ENCODE assay signal across 9 cellular contexts in the genomic region with DNA sequence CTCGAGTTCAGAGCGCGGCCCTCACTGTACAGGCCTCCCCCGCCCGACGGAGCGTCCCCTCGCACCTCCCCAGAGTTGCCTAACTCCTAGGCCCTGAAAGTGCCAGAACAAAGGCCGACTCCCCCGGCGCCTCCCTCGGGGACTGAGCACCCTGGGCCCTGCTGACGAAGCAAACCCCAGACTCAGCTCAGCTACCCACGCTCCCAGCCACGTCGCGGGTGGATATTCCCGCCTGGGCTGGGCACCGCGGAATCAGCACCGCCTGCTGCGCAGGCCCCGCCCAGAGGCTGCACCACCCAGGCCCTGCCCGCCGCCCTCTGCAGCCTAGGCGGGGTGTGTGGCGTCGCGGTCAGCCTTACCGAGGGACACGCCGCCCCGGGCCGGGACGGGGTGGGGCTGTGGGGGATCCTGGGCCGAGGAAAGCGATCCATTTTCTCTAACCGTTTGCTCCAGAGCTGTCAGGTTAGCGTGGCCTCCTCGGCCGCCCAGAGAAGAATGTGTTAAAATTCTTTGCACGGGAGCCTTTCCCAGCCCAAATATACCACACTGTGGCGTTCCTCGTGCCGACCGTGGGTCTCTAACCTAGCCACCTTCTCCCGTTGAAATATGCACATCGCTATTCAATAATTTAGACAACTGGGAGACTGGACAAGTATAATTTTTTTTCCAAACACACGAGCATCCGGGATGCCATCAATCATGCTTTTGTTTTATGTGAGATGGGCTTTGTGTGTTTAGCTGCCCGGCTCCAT. TPM values are rescaled to one million over a fixed set of nuclear protein-coding genes. Genes with fewer than 3 reads are reported as not detected.
A peak's percentile ranks its signal among the peaks of the same experiment; 100 is the strongest.
DNase-seq lines count a peak whose midpoint lies in the region; TF ChIP-seq lines count a peak whose summit lies in the region.
"Had no signal": no experiment of that assay in that cellular context is flagged by ENCODE, and none has a peak within 500 bp of the region (broad histone marks: within the 10 kb centered on the region; RNA-seq: fewer than 3 reads in every experiment).

No MANE protein-coding gene starts in this region.

- H3K27ac ChIP-seq in OCI-LY7 (ENCODE audit: low read depth, low read length, poor library complexity, severe bottlenecking) (no peak overlapping the region), tibial artery (no peak overlapping the region)
- H3K27ac ChIP-seq: KMS-11 had no signal

- CTCF ChIA-PET in OCI-LY7 (lab: Charles Lee; ENCODE audit: unreplicated experiment) = no interaction called here

- H3K36me3 Mint-ChIP-seq in nephron (ENCODE audit: low read depth) = no peaks in the 10 kb centered on the region

- no peaks in the 10 kb centered on the region for H3K79me2 ChIP-seq in OCI-LY7 (ENCODE audit: insufficient read depth, low read depth, low read length)

- no peak overlapping the region for H2AFZ ChIP-seq in OCI-LY7 (ENCODE audit: low read length)

- no peaks in the 10 kb centered on the region for H3K9me2 ChIP-seq in OCI-LY7 (ENCODE audit: insufficient read depth, low read length)

- H3K9me3 ChIP-seq in OCI-LY7 (ENCODE audit: low read length) = no peaks in the 10 kb centered on the region
- H3K9me3 ChIP-seq in tibial artery = no peaks in the 10 kb centered on the region

- intact Hi-C loops in OCI-LY7 (cut with micrococcal nuclease; ENCODE audit: unreplicated experiment) (no loop called here), tibial artery (cut with DNase I; ENCODE audit: low total_unique reads) (no loop called here)

- H3K36me3 ChIP-seq in OCI-LY7 (ENCODE audit: insufficient read depth, low read length) = no peaks in the 10 kb centered on the region
- no peaks in the 10 kb centered on the region for H3K36me3 ChIP-seq in tibial artery

- H3K27me3 Mint-ChIP-seq in nephron (ENCODE audit: low read depth) = peaks cover 92% of the 10 kb centered on the region

- no TSS peak for BruUV-seq in OCI-LY7 (replicated peaks; lab: Mats Ljungman, UMichigan)

- H3K9me3 Mint-ChIP-seq in nephron = peaks cover 3% of the 10 kb centered on the region

- no peak overlapping the region for H3K4me3 ChIP-seq in OCI-LY7 (ENCODE audit: low read depth, low read length, poor library complexity, severe bottlenecking)
- peak overlapping the region in 1 of 2 donors; percentile 14 for H3K4me3 ChIP-seq in tibial artery

- peaks cover 33% of the 10 kb centered on the region for H3K4me1 Mint-ChIP-seq in nephron

- H3K4me2 ChIP-seq in OCI-LY7 (ENCODE audit: low read length) = no peak overlapping the region
- H3K4me2 ChIP-seq: KMS-11 had no signal

- H4K20me1 ChIP-seq in OCI-LY7 (ENCODE audit: insufficient read depth, low read length) = no peaks in the 10 kb centered on the region

- TF ChIP-seq CTCF in nephron (IDR thresholded peaks at IDR 0.05; ENCODE audit: unreplicated experiment in 3 of 3) = no peak
- TF ChIP-seq CTCF in OCI-LY7 (conservative IDR thresholded peaks at IDR 0.05; ENCODE audit: low read length) = no peak
- TF ChIP-seq CTCF in tibial artery (IDR thresholded peaks at IDR 0.05) = no peak

- no peak overlapping the region for H3K27ac Mint-ChIP-seq in nephron

- peak overlapping the region; percentile 31 to 53 (median 47) for H3K4me3 Mint-ChIP-seq in nephron

- peak; percentile 71 for DNase-seq in Daoy (ENCODE audit: low read depth)
- DNase-seq in ecto neural progenitor cell (ENCODE audit: low spot score) = peak; percentile 66
- no peak for DNase-seq in SKM-1 (lab: John Stamatoyannopoulos, UW; ENCODE audit: unreplicated experiment)
- no peak for DNase-seq in OCI-LY7 (ENCODE audit: low spot score)
- DNase-seq in tibial artery = no peak
- no peak for DNase-seq in activated CD8-positive, alpha-beta memory T cell treated with anti-CD3 and anti-CD28 coated beads, Interleukin-2, amount 50 U/mL, for 4 hours

- TF ChIP-seq RAD21 in Ishikawa (IDR thresholded peaks at IDR 0.05; ENCODE audit: low read depth) = no peak

- POLR2A ChIA-PET in OCI-LY7 (lab: Charles Lee) = interaction anchor here (0.6 kb wide), 1 partner anchor 13 kb away, joined by 3 read pairs; no protein-coding TSS in a partner anchor

- peaks cover 3 to 86% of the 10 kb centered on the region in 2 donors for H3K27me3 ChIP-seq in tibial artery

- no peak for TF ChIP-seq EP300 in Ishikawa (IDR thresholded peaks at IDR 0.05; ENCODE audit: borderline replicate concordance)

- H3K4me1 ChIP-seq in OCI-LY7 (ENCODE audit: insufficient read depth, low read length, poor library complexity, severe bottlenecking) = no peaks in the 10 kb centered on the region
- peaks cover 0 to 34% (median 10%) of the 10 kb centered on the region in 4 donors for H3K4me1 ChIP-seq in tibial artery

TF ChIP-seq in Ishikawa, 13 proteins besides CTCF, POLR2A, EP300 and RAD21:
- TF ChIP-seq, protein P1, sequence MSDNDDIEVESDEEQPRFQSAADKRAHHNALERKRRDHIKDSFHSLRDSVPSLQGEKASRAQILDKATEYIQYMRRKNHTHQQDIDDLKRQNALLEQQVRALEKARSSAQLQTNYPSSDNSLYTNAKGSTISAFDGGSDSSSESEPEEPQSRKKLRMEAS (IDR thresholded peaks at IDR 0.05) = peak; percentile 74
- no peak for TF ChIP-seq CREB1 (IDR thresholded peaks at IDR 0.05; ENCODE audit: low read depth)

RNA-seq across cellular contexts. Expression of gene TFAP2A, which starts 31.4 kb away (rescaled TPM):
- 4.5 and 5.6 TPM in 2 replicates for total RNA-seq in Daoy (2014; rRNA removed; shearing (Covaris generic))
- total RNA-seq in OCI-LY7 (2014; rRNA removed; shearing (Covaris generic)) = 0.36 and 2.0 TPM in 2 replicates
- 2.5 and 3.3 TPM in 2 replicates for total RNA-seq in OCI-LY7 (2022)

Comparison
In these comparisons a context has a peak if more than half of its experiments do, and no peak if none do; other contexts are left out.
1. DNase-seq: peak in Daoy (single experiment) and ecto neural progenitor cell (single experiment); none in SKM-1 (single experiment), OCI-LY7 (single experiment), tibial artery (0 of 2) and activated CD8-positive, alpha-beta memory T cell treated with anti-CD3 and anti-CD28 coated beads, Interleukin-2, amount 50 U/mL, for 4 hours (single experiment).